25 cellular contexts compared by ENCODE assay signal in genomic region chr6:150084426-150084825, GRCh38. TPM values are rescaled to one million over a fixed set of nuclear protein-coding genes. Genes with fewer than 3 reads are reported as not detected.
DNase-seq lines count a peak whose midpoint lies in the region; ATAC-seq, FAIRE-seq and TF ChIP-seq lines count a peak whose summit lies in the region.
"Had no signal": no experiment of that assay in that cellular context is flagged by ENCODE, and none has a peak within 500 bp of the region (broad histone marks: within the 10 kb centered on the region; RNA-seq: fewer than 3 reads in every experiment).

No MANE protein-coding gene starts in this region.

- H3K9me1 ChIP-seq in K562 (ENCODE audit: control insufficient read depth, insufficient read depth, low read length): no peaks in the 10 kb centered on the region

- 4% methylated on average over 7 of the region's 7 CpGs for WGBS in K562 (ENCODE audit: insufficient coverage, low coverage, missing lambda C conversion rate)
- WGBS in esophagus squamous epithelium, 2 donors: 85 to 88% methylated on average over 7 of the region's 7 CpGs

- TF ChIP-seq CTCF in K562 (IDR thresholded peaks at IDR 0.05 in 2 of 3, conservative IDR thresholded peaks at IDR 0.05 in 1 of 3; ENCODE audit: insufficient read depth in 2 of 3, low read depth in 1 of 3, low read length in 3 of 3) (no peak), esophagus squamous epithelium (IDR thresholded peaks at IDR 0.05) (no peak)

- H2AFZ ChIP-seq in K562 (ENCODE audit: low read depth, low read length): no peak overlapping the region

- peaks cover 51% of the 10 kb centered on the region for H3K27me3 Mint-ChIP-seq in activated CD8-positive, alpha-beta memory T cell treated with anti-CD3 and anti-CD28 coated beads, Interleukin-2, amount 10 ng/mL, durations not matched to agents 7 days and 5 days

- no peak for TF ChIP-seq POLR2A in K562 (conservative IDR thresholded peaks at IDR 0.05)
- no peak for TF ChIP-seq POLR2A in esophagus squamous epithelium (IDR thresholded peaks at IDR 0.05)

- H3K9me3 ChIP-seq in K562 (replicated peaks; ENCODE audit: control insufficient read depth, insufficient read depth, low read depth, low read length): no peaks in the 10 kb centered on the region
- H3K9me3 ChIP-seq in esophagus squamous epithelium: no peaks in the 10 kb centered on the region
- H3K9me3 ChIP-seq: A549, BE2C had no signal

- H3K4me3 ChIP-seq in K562: no peak overlapping the region
- no peak overlapping the region for H3K4me3 ChIP-seq in esophagus squamous epithelium
- H3K4me3 ChIP-seq: A549; BLaER1 treated with 17β-estradiol and CSF1 and Interleukin-3, amounts not matched to agents 10 nM and 100 nM; GM23338 had no signal

- H3K4me1 ChIP-seq in K562 (replicated peaks in 1 of 2; ENCODE audit: control insufficient read depth in 2 of 2, insufficient read depth in 2 of 2, low read length in 2 of 2): peaks cover 0 to 5% of the 10 kb centered on the region in 2 experiments; a peak in 3 of 5 replicates
- H3K4me1 ChIP-seq in esophagus squamous epithelium: peaks cover 0 to 8% (median 0%) of the 10 kb centered on the region in 3 donors
- H3K4me1 ChIP-seq: A549, BE2C had no signal

- H3K4me1 Mint-ChIP-seq in activated CD8-positive, alpha-beta memory T cell treated with anti-CD3 and anti-CD28 coated beads, Interleukin-2, amount 10 ng/mL, durations not matched to agents 7 days and 5 days: peaks cover 13% of the 10 kb centered on the region
- H3K4me1 Mint-ChIP-seq: CD14-positive monocyte had no signal

- no peaks in the 10 kb centered on the region for H3K36me3 ChIP-seq in K562 (ENCODE audit: control insufficient read depth, insufficient read depth, low read length)
- no peaks in the 10 kb centered on the region for H3K36me3 ChIP-seq in esophagus squamous epithelium
- H3K36me3 ChIP-seq: BE2C; BLaER1 treated with 17β-estradiol and CSF1 and Interleukin-3, amounts not matched to agents 10 nM and 100 nM had no signal

- no peak for TF ChIP-seq EP300 in K562 (IDR thresholded peaks at IDR 0.05; ENCODE audit: low read length)

- FAIRE-seq in K562 (lab: Jason Lieb, UNC): no peak
- FAIRE-seq: A549, GM12891, GM18507 had no signal

- DNase-seq in activated CD8-positive, alpha-beta memory T cell treated with anti-CD3 and anti-CD28 coated beads for 24 hours: peak; percentile 4
- no peak for DNase-seq in activated CD8-positive, alpha-beta memory T cell treated with anti-CD3 and anti-CD28 coated beads, Interleukin-2, amount 10 ng/mL, durations not matched to agents 7 days and 5 days
- DNase-seq in K562 (ENCODE audit: extremely low read depth in 1 of 4, low spot score in 3 of 4): no peak
- DNase-seq in left kidney (ENCODE audit: low read depth, low spot score): peak; percentile 12
- DNase-seq in kidney tubule cell (ENCODE audit: low spot score): no peak
- no peak for DNase-seq in esophagus squamous epithelium (lab: John Stamatoyannopoulos, UW)
- DNase-seq: 8988T; ACHN; AML-193; BE2C; CD4-positive, alpha-beta T cell; CD8-positive, alpha-beta memory T cell; DMS53; DMS79 treated with DMSO at 0.1 percent for 48 hours; GF-D8; H9 had no signal

- in situ Hi-C loops in K562 (cut with MboI): loop anchor here (5.0 kb wide), 1 partner anchor 253 kb away; no protein-coding TSS in a partner anchor

- no peak for ATAC-seq in activated CD8-positive, alpha-beta memory T cell treated with anti-CD3 and anti-CD28 coated beads, Interleukin-2, amount 10 ng/mL, durations not matched to agents 7 days and 5 days
- ATAC-seq in K562: no peak
- ATAC-seq: A549, GM23338, HCT116 had no signal

- intact Hi-C loops in K562 (cut with micrococcal nuclease) (loop anchor here (5.0 kb wide), 1 partner anchor 103 kb away; no protein-coding TSS in a partner anchor), esophagus squamous epithelium (cut with DNase I) (loop anchor here (5.0 to 10.0 kb wide), 3 partner anchors 248 to 730 kb away; no protein-coding TSS in a partner anchor)

- BruUV-seq in K562 (replicated peaks; lab: Mats Ljungman, UMichigan): no TSS peak

- no peak overlapping the region for H3K27ac Mint-ChIP-seq in activated CD8-positive, alpha-beta memory T cell treated with anti-CD3 and anti-CD28 coated beads, Interleukin-2, amount 10 ng/mL, durations not matched to agents 7 days and 5 days
- H3K27ac Mint-ChIP-seq: CD14-positive monocyte; CD4-positive, alpha-beta T cell; CD8-positive, alpha-beta memory T cell; GM23338; H9 had no signal

- no peak overlapping the region for H3K4me2 ChIP-seq in K562 (ENCODE audit: insufficient read depth, low read length)
- H3K4me2 ChIP-seq: A549, GM23338 had no signal

- POLR2A ChIA-PET in K562 (lab: Yijun Ruan, JAX): no interaction called here

- no peaks in the 10 kb centered on the region for H3K79me2 ChIP-seq in K562 (ENCODE audit: control insufficient read depth, insufficient read depth, low read length)

- H3K27me3 ChIP-seq in K562 (ENCODE audit: control insufficient read depth in 2 of 2, insufficient read depth in 2 of 2, low read length in 2 of 2) (peaks cover 30 to 46% of the 10 kb centered on the region in 2 experiments; a peak in 4 of 5 replicates), esophagus squamous epithelium (peaks cover 0 to 47% (median 0%) of the 10 kb centered on the region in 4 donors)
- H3K27me3 ChIP-seq: BLaER1 treated with 17β-estradiol and CSF1 and Interleukin-3, amounts not matched to agents 10 nM and 100 nM had no signal

- no peak overlapping the region for H3K9ac ChIP-seq in K562 (ENCODE audit: insufficient read depth in 1 of 2, low read depth in 2 of 2, low read length in 2 of 2)
- H3K9ac ChIP-seq: BLaER1 treated with 17β-estradiol and CSF1 and Interleukin-3, amounts not matched to agents 10 nM and 100 nM had no signal

- H4K20me1 ChIP-seq in K562 (replicated peaks; ENCODE audit: control insufficient read depth, insufficient read depth, low read length): no peaks in the 10 kb centered on the region
- H4K20me1 ChIP-seq: BLaER1 treated with 17β-estradiol and CSF1 and Interleukin-3, amounts not matched to agents 10 nM and 100 nM had no signal

- H3K9me3 Mint-ChIP-seq in activated CD8-positive, alpha-beta memory T cell treated with anti-CD3 and anti-CD28 coated beads, Interleukin-2, amount 10 ng/mL, durations not matched to agents 7 days and 5 days (ENCODE audit: low read depth): no peaks in the 10 kb centered on the region
- H3K9me3 Mint-ChIP-seq: CD14-positive monocyte; CD4-positive, alpha-beta T cell; CD8-positive, alpha-beta memory T cell; GM23338 had no signal

- CTCF ChIA-PET in activated CD8-positive, alpha-beta memory T cell treated with anti-CD3 and anti-CD28 coated beads, Interleukin-2, amount 10 ng/mL, durations not matched to agents 7 days and 5 days (lab: Charles Lee): no interaction called here
- CTCF ChIA-PET in K562 (lab: Yijun Ruan, JAX; ENCODE audit: low intra/inter-chr PET ratio): no interaction called here

- H3K4me3 Mint-ChIP-seq in activated CD8-positive, alpha-beta memory T cell treated with anti-CD3 and anti-CD28 coated beads, Interleukin-2, amount 10 ng/mL, durations not matched to agents 7 days and 5 days: no peak overlapping the region
- H3K4me3 Mint-ChIP-seq: CD14-positive monocyte; CD4-positive, alpha-beta T cell; GM23338; H9 had no signal

- H3K36me3 Mint-ChIP-seq in activated CD8-positive, alpha-beta memory T cell treated with anti-CD3 and anti-CD28 coated beads, Interleukin-2, amount 10 ng/mL, durations not matched to agents 7 days and 5 days: no peaks in the 10 kb centered on the region
- H3K36me3 Mint-ChIP-seq: CD14-positive monocyte had no signal

- no peak overlapping the region for H3K27ac ChIP-seq in K562 (ENCODE audit: extremely low read depth, low read depth, low read length)
- no peak overlapping the region for H3K27ac ChIP-seq in esophagus squamous epithelium
- H3K27ac ChIP-seq: A549; BLaER1 treated with 17β-estradiol and CSF1 and Interleukin-3, amounts not matched to agents 10 nM and 100 nM had no signal

- TF ChIP-seq RAD21 in K562 (CRISPR knock-in tag; conservative IDR thresholded peaks at IDR 0.05 in 1 of 2, IDR thresholded peaks at IDR 0.05 in 1 of 2): no peak

RNA-seq across cellular contexts. Expression of gene ULBP3, which starts 15.5 kb away (rescaled TPM):
- total RNA-seq in activated CD8-positive, alpha-beta memory T cell treated with anti-CD3 and anti-CD28 coated beads, Interleukin-2, amount 10 ng/mL, durations not matched to agents 7 days and 5 days: 1 to 10 TPM; 1.4 to 2.1 TPM
- total RNA-seq in K562 (2011; cell fraction: chromatin; rRNA removed; ENCODE audit: low replicate concordance): not detected in 2 replicates
- total RNA-seq in K562 (2011; cell fraction: nucleolus; rRNA removed): not detected in 2 replicates
- total RNA-seq in K562 (2011; cell fraction: nucleoplasm; rRNA removed): not detected in 2 replicates
- 0.57 TPM in 1 of 2 replicates, not detected in the other for total RNA-seq in K562 (2014; rRNA removed)
- not detected in 2 replicates for total RNA-seq in K562 (2014; rRNA removed; fragmentation: Illumina TruSeq; extraction: Trizol)
- 0.23 TPM in 1 of 2 replicates, not detected in the other for total RNA-seq in K562 (2015; rRNA removed; fragmentation: Illumina TruSeq; extraction: Trizol)
- total RNA-seq in K562 (2021): 0.38 TPM in 1 of 2 replicates, not detected in the other
- 0.25 TPM in 1 of 2 replicates, not detected in the other for polyA plus RNA-seq in K562 (2011; rRNA removed)
- not detected in 2 replicates for polyA plus RNA-seq in K562 (2011; cell fraction: cytosol; rRNA removed)
- not detected in 2 replicates for polyA plus RNA-seq in K562 (2011; cell fraction: nucleus; rRNA removed)
- 0.12 and 0.14 TPM in 2 replicates for polyA plus RNA-seq in K562 (2012)
- polyA plus RNA-seq in K562 (2014; fragmentation: Illumina TruSeq; extraction: Trizol): not detected in 2 replicates
- polyA plus RNA-seq in K562 (2014; fragmentation: Nextera tagmentation; extraction: Ambion mirVana): not detected
- 0.33 TPM in 1 of 2 replicates, not detected in the other for polyA plus RNA-seq in K562 (2014; rRNA removed)
- polyA minus RNA-seq in K562 (2011; rRNA and poly(A)+ RNA removed): 0.53 TPM in 1 of 2 replicates, not detected in the other
- not detected in 2 replicates for polyA minus RNA-seq in K562 (2011; cell fraction: cytosol; rRNA and poly(A)+ RNA removed)
- polyA minus RNA-seq in K562 (2011; cell fraction: nucleus; rRNA and poly(A)+ RNA removed): not detected in 2 replicates
- 1 to 10 TPM; 2.1 to 5.0 (median 3.3) TPM for total RNA-seq in esophagus squamous epithelium
- polyA plus RNA-seq: CD14-positive monocyte had no signal

RNA-seq across cellular contexts. Expression of gene PPP1R14C, which starts 58.4 kb away (rescaled TPM):
- total RNA-seq in activated CD8-positive, alpha-beta memory T cell treated with anti-CD3 and anti-CD28 coated beads, Interleukin-2, amount 10 ng/mL, durations not matched to agents 7 days and 5 days: under 1 TPM in 1 of 2 experiments, not detected in 1; 0.09 TPM
- total RNA-seq in K562 (2011; cell fraction: chromatin; rRNA removed; ENCODE audit: low replicate concordance): 4.2 and 9.2 TPM in 2 replicates
- total RNA-seq in K562 (2011; cell fraction: nucleolus; rRNA removed): 3.2 and 3.8 TPM in 2 replicates
- 9.5 and 13.9 TPM in 2 replicates for total RNA-seq in K562 (2011; cell fraction: nucleoplasm; rRNA removed)
- total RNA-seq in K562 (2014; rRNA removed): 10.1 and 11.6 TPM in 2 replicates
- total RNA-seq in K562 (2014; rRNA removed; fragmentation: Illumina TruSeq; extraction: Trizol): 13.0 and 15.7 TPM in 2 replicates
- total RNA-seq in K562 (2015; rRNA removed; fragmentation: Illumina TruSeq; extraction: Trizol): 3.8 and 4.5 TPM in 2 replicates
- 14.1 and 15.6 TPM in 2 replicates for total RNA-seq in K562 (2021)
- 16.6 and 21.9 TPM in 2 replicates for polyA plus RNA-seq in K562 (2011; rRNA removed)
- 6.1 and 15.7 TPM in 2 replicates for polyA plus RNA-seq in K562 (2011; cell fraction: cytosol; rRNA removed)
- polyA plus RNA-seq in K562 (2011; cell fraction: nucleus; rRNA removed): 3.4 and 8.0 TPM in 2 replicates
- 7.3 and 8.7 TPM in 2 replicates for polyA plus RNA-seq in K562 (2012)
- polyA plus RNA-seq in K562 (2014; fragmentation: Illumina TruSeq; extraction: Trizol): 11.9 and 12.2 TPM in 2 replicates
- polyA plus RNA-seq in K562 (2014; fragmentation: Nextera tagmentation; extraction: Ambion mirVana): 10 to 100 TPM in 1 of 2 experiments, 1 to 10 TPM in 1; 8.1 to 14.5 TPM
- 9.7 and 11.7 TPM in 2 replicates for polyA plus RNA-seq in K562 (2014; rRNA removed)
- polyA minus RNA-seq in K562 (2011; rRNA and poly(A)+ RNA removed): 13.8 and 22.7 TPM in 2 replicates
- polyA minus RNA-seq in K562 (2011; cell fraction: cytosol; rRNA and poly(A)+ RNA removed): 5.2 and 5.3 TPM in 2 replicates
- 2.8 and 5.3 TPM in 2 replicates for polyA minus RNA-seq in K562 (2011; cell fraction: nucleus; rRNA and poly(A)+ RNA removed)
- 10 to 100 TPM in 3 of 4 donors, 1 to 10 TPM in 1; 9.3 to 27.8 (median 21.3) TPM for total RNA-seq in esophagus squamous epithelium
- total RNA-seq: CD4-positive, alpha-beta T cell; G401; H4 had no signal
- polyA plus RNA-seq: CD14-positive monocyte had no signal

RNA-seq across cellular contexts. Expression of gene RAET1L, which starts 59.1 kb away (rescaled TPM):
- total RNA-seq in activated CD8-positive, alpha-beta memory T cell treated with anti-CD3 and anti-CD28 coated beads, Interleukin-2, amount 10 ng/mL, durations not matched to agents 7 days and 5 days: not detected
- total RNA-seq in K562 (2011; cell fraction: chromatin; rRNA removed; ENCODE audit: low replicate concordance): not detected in 2 replicates
- not detected in 2 replicates for total RNA-seq in K562 (2011; cell fraction: nucleolus; rRNA removed)
- total RNA-seq in K562 (2011; cell fraction: nucleoplasm; rRNA removed): not detected in 2 replicates
- not detected in 2 replicates for total RNA-seq in K562 (2014; rRNA removed)
- not detected in 2 replicates for total RNA-seq in K562 (2014; rRNA removed; fragmentation: Illumina TruSeq; extraction: Trizol)
- total RNA-seq in K562 (2015; rRNA removed; fragmentation: Illumina TruSeq; extraction: Trizol): not detected in 2 replicates
- total RNA-seq in K562 (2021): not detected in 2 replicates
- polyA plus RNA-seq in K562 (2011; rRNA removed): not detected in 2 replicates
- polyA plus RNA-seq in K562 (2011; cell fraction: cytosol; rRNA removed): not detected in 2 replicates
- polyA plus RNA-seq in K562 (2011; cell fraction: nucleus; rRNA removed): not detected in 2 replicates
- polyA plus RNA-seq in K562 (2012): not detected in 2 replicates
- not detected in 2 replicates for polyA plus RNA-seq in K562 (2014; fragmentation: Illumina TruSeq; extraction: Trizol)
- not detected for polyA plus RNA-seq in K562 (2014; fragmentation: Nextera tagmentation; extraction: Ambion mirVana)
- not detected in 2 replicates for polyA plus RNA-seq in K562 (2014; rRNA removed)
- polyA minus RNA-seq in K562 (2011; rRNA and poly(A)+ RNA removed): not detected in 2 replicates
- polyA minus RNA-seq in K562 (2011; cell fraction: cytosol; rRNA and poly(A)+ RNA removed): not detected in 2 replicates
- not detected in 2 replicates for polyA minus RNA-seq in K562 (2011; cell fraction: nucleus; rRNA and poly(A)+ RNA removed)
- total RNA-seq in esophagus squamous epithelium: 10 to 100 TPM; 14.5 to 99.5 (median 62.5) TPM
- total RNA-seq: CD4-positive, alpha-beta T cell; CD8-positive, alpha-beta memory T cell; G401; GM23338; H4; H9 had no signal
- polyA plus RNA-seq: CD14-positive monocyte; CD8-positive, alpha-beta memory T cell; GM23338 had no signal

Comparison
In these comparisons a context has a peak if more than half of its experiments do, and no peak if none do; other contexts are left out.
1. DNase-seq: peak in activated CD8-positive, alpha-beta memory T cell treated with anti-CD3 and anti-CD28 coated beads for 24 hours (single experiment) and left kidney (single experiment); none in activated CD8-positive, alpha-beta memory T cell treated with anti-CD3 and anti-CD28 coated beads, Interleukin-2, amount 10 ng/mL, durations not matched to agents 7 days and 5 days (single experiment), K562 (0 of 4), kidney tubule cell (single experiment) and esophagus squamous epithelium (single experiment).
2. RNA of gene RAET1L, which starts 59.1 kb away (total RNA-seq): 14.5 to 99.5 TPM in esophagus squamous epithelium; not detected in activated CD8-positive, alpha-beta memory T cell treated with anti-CD3 and anti-CD28 coated beads, Interleukin-2, amount 10 ng/mL, durations not matched to agents 7 days and 5 days and not detected in K562; every median in the first group is over 10 times any median in the second.